ENCODE assay signal across 27 cellular contexts in genomic region chr20:18999076-18999475, GRCh38.
"Had no signal": no experiment of that assay in that cellular context is flagged by ENCODE, and none has a peak within 500 bp of the region (broad histone marks: within the 10 kb centered on the region; RNA-seq: fewer than 3 reads in every experiment).

No MANE protein-coding gene starts in this region.

- H3K27ac ChIP-seq: PC-9, Peyer's patch, SJCRH30 had no signal

- H2AFZ ChIP-seq: PC-9 had no signal

- DNase-seq: IMR-90, Karpas-422, KG1, MM.1S, MV-4-11, NCI-H1048, NCI-H1105, NCI-H1417, NCI-H1436 treated with DMSO at 0.1 percent for 48 hours, NCI-H1694, NCI-H2029, NCI-H2081 treated with DMSO at 0.1 percent for 48 hours, NCI-H2171, NCI-H226, NCI-H446, NCI-H510A, NCI-H524 treated with DMSO at 0.1 percent for 48 hours, NCI-H69, NCI-H774, PC-9, Peyer's patch, SHP77 treated with DMSO at 0.1 percent for 48 hours, SJCRH30, T-helper 1 cell had no signal

- H3K4me2 ChIP-seq: PC-9 had no signal

- H3K36me3 ChIP-seq: Peyer's patch, SJCRH30 had no signal

- H3K4me1 ChIP-seq: Peyer's patch, SJCRH30 had no signal

- ATAC-seq: HepG2, Right ventricle myocardium inferior, SK-N-SH treated with all-trans-retinoic acid at 6 μM for 48 hours had no signal

- H3K4me3 ChIP-seq: PC-9, Peyer's patch, SJCRH30 had no signal

- H3K9me3 ChIP-seq: Peyer's patch, SJCRH30 had no signal

- FAIRE-seq: HepG2 had no signal

- H3K27me3 ChIP-seq: Peyer's patch, SJCRH30 had no signal
